37 cellular contexts compared by ENCODE assay signal in the genomic region with DNA sequence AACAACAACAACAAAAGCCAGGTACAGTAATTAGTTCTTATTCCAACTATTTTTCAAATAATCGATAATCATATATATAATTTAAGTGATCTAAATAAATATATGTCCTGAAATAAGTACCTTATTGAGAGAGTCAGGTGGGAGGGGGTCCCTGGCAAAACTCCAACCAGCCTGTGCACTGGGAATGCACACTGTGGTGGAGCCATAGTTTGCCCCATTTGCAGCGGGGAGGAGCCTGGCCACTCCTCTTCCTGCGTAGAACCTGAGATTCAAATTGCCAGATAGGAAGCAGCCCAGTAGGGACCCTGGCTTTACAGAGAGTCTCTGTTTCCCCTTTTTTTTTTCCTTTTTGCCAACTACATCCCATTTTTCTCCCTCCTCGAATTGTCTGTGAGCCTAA.
"Had no signal": no experiment of that assay in that cellular context is flagged by ENCODE, and none has a peak within 500 bp of the region (broad histone marks: within the 10 kb centered on the region; RNA-seq: fewer than 3 reads in every experiment).

No MANE protein-coding gene starts in this region.

- H3K36me3 Mint-ChIP-seq: activated CD8-positive, alpha-beta memory T cell treated with anti-CD3 and anti-CD28 coated beads, Interleukin-2, amount 10 ng/mL, durations not matched to agents 7 days and 5 days; activated naive CD4-positive, alpha-beta T cell treated with anti-CD3 and anti-CD28 coated beads, Interleukin-2, amount 10 ng/mL, durations not matched to agents 7 days and 5 days; activated naive CD8-positive, alpha-beta T cell treated with anti-CD3 and anti-CD28 coated beads, Interleukin-2, amount 10 ng/mL, durations not matched to agents 7 days and 5 days; brain had no signal

- H3K36me3 ChIP-seq: ascending aorta, cardiac muscle cell, WERI-Rb-1 had no signal

- DNase-seq: activated CD4-positive, alpha-beta memory T cell treated with anti-CD3 and anti-CD28 coated beads, Interleukin-2, amount 10 ng/mL, durations not matched to agents 7 days and 5 days; activated CD4-positive, alpha-beta T cell treated with anti-CD3 and anti-CD28 coated beads for 1 hour; activated CD4-positive, alpha-beta T cell treated with anti-CD3 and anti-CD28 coated beads for 36 hours; activated CD4-positive, alpha-beta T cell treated with anti-CD3 and anti-CD28 coated beads for 48 hours; activated CD4-positive, alpha-beta T cell treated with anti-CD3 and anti-CD28 coated beads, Interleukin-2, amount 10 ng/mL, durations not matched to agents 7 days and 5 days; activated CD4-positive, alpha-beta T cell treated with anti-CD3 and anti-CD28 coated beads, Interleukin-2, amount 50 U/mL, for 48 hours; activated CD4-positive, CD25-positive, alpha-beta regulatory T cell; activated CD8-positive, alpha-beta memory T cell treated with anti-CD3 and anti-CD28 coated beads for 24 hours; activated CD8-positive, alpha-beta memory T cell treated with anti-CD3 and anti-CD28 coated beads, Interleukin-2, amount 10 ng/mL, durations not matched to agents 7 days and 5 days; activated CD8-positive, alpha-beta memory T cell treated with anti-CD3 and anti-CD28 coated beads, Interleukin-2, amount 50 U/mL, for 48 hours; activated CD8-positive, alpha-beta T cell treated with anti-CD3 and anti-CD28 coated beads, Interleukin-2, amount 10 ng/mL, durations not matched to agents 7 days and 5 days; activated effector memory CD4-positive, alpha-beta T cell treated with Interleukin-2 at 50 U/mL for 16 hours; activated gamma-delta T cell; activated naive CD4-positive, alpha-beta T cell treated with anti-CD3 and anti-CD28 coated beads, Interleukin-2, amount 10 ng/mL, durations not matched to agents 7 days and 5 days; activated naive CD4-positive, alpha-beta T cell treated with Interleukin-2 at 50 U/mL for 16 hours; activated naive CD8-positive, alpha-beta T cell treated with anti-CD3 and anti-CD28 coated beads, Interleukin-2, amount 10 ng/mL, durations not matched to agents 7 days and 5 days; activated naive CD8-positive, alpha-beta T cell treated with anti-CD3 and anti-CD28 coated beads, Interleukin-2, amount 50 U/mL, for 24 hours; activated T-cell treated with anti-CD3 and anti-CD28 coated beads, Interleukin-2, amount 50 U/mL, for 24 hours; activated T-cell treated with anti-CD3 and anti-CD28 coated beads, Interleukin-2, amount 50 U/mL, for 48 hours; amygdala; anterior cingulate cortex; cerebellar nuclear complex; T-helper 1 cell; T-helper 2 cell; T-helper 9 cell; WERI-Rb-1 had no signal

- H3K27me3 Mint-ChIP-seq: activated CD4-positive, alpha-beta memory T cell treated with anti-CD3 and anti-CD28 coated beads, Interleukin-2, amount 10 ng/mL, durations not matched to agents 7 days and 5 days; activated CD4-positive, alpha-beta T cell treated with anti-CD3 and anti-CD28 coated beads for 36 hours; activated CD4-positive, alpha-beta T cell treated with anti-CD3 and anti-CD28 coated beads, Interleukin-2, amount 10 ng/mL, durations not matched to agents 7 days and 5 days; activated CD8-positive, alpha-beta memory T cell treated with anti-CD3 and anti-CD28 coated beads, Interleukin-2, amount 10 ng/mL, durations not matched to agents 7 days and 5 days; activated naive CD4-positive, alpha-beta T cell treated with anti-CD3 and anti-CD28 coated beads, Interleukin-2, amount 10 ng/mL, durations not matched to agents 7 days and 5 days; activated naive CD4-positive, alpha-beta T cell treated with anti-CD3 and anti-CD28 coated beads, Interleukin-2, amount 50 U/mL, for 24 hours; activated naive CD8-positive, alpha-beta T cell; activated naive CD8-positive, alpha-beta T cell treated with anti-CD3 and anti-CD28 coated beads, Interleukin-2, amount 10 ng/mL, durations not matched to agents 7 days and 5 days; activated naive CD8-positive, alpha-beta T cell treated with anti-CD3 and anti-CD28 coated beads, Interleukin-2, amount 50 U/mL, for 24 hours; activated T-cell treated with anti-CD3 and anti-CD28 coated beads, Interleukin-2, amount 50 U/mL, for 24 hours; brain; central memory CD8-positive, alpha-beta T cell had no signal

- H3K4me1 ChIP-seq: ascending aorta had no signal

- H3K27ac ChIP-seq: ascending aorta, cardiac muscle cell, WERI-Rb-1 had no signal

- ATAC-seq: activated CD4-positive, alpha-beta T cell treated with anti-CD3 and anti-CD28 coated beads for 36 hours; activated CD4-positive, CD25-positive, alpha-beta regulatory T cell treated with anti-CD3 and anti-CD28 coated beads, Interleukin-2, amount 50 U/mL, for 24 hours; activated CD8-positive, alpha-beta memory T cell treated with anti-CD3 and anti-CD28 coated beads, Interleukin-2, amount 10 ng/mL, durations not matched to agents 7 days and 5 days; activated CD8-positive, alpha-beta T cell treated with anti-CD3 and anti-CD28 coated beads, Interleukin-2, amount 10 ng/mL, durations not matched to agents 7 days and 5 days; activated naive CD8-positive, alpha-beta T cell treated with anti-CD3 and anti-CD28 coated beads, Interleukin-2, amount 50 U/mL, for 24 hours had no signal

- H3K4me3 ChIP-seq: ascending aorta, cardiac muscle cell had no signal

- H3K27ac Mint-ChIP-seq: activated CD4-positive, alpha-beta memory T cell treated with anti-CD3 and anti-CD28 coated beads, Interleukin-2, amount 10 ng/mL, durations not matched to agents 7 days and 5 days; activated CD4-positive, alpha-beta T cell treated with anti-CD3 and anti-CD28 coated beads for 36 hours; activated CD4-positive, alpha-beta T cell treated with anti-CD3 and anti-CD28 coated beads, Interleukin-2, amount 10 ng/mL, durations not matched to agents 7 days and 5 days; activated CD8-positive, alpha-beta memory T cell treated with anti-CD3 and anti-CD28 coated beads, Interleukin-2, amount 10 ng/mL, durations not matched to agents 7 days and 5 days; activated CD8-positive, alpha-beta T cell treated with anti-CD3 and anti-CD28 coated beads, Interleukin-2, amount 10 ng/mL, durations not matched to agents 7 days and 5 days; activated naive CD4-positive, alpha-beta T cell treated with anti-CD3 and anti-CD28 coated beads, Interleukin-2, amount 10 ng/mL, durations not matched to agents 7 days and 5 days; activated naive CD4-positive, alpha-beta T cell treated with anti-CD3 and anti-CD28 coated beads, Interleukin-2, amount 50 U/mL, for 24 hours; activated naive CD8-positive, alpha-beta T cell; activated naive CD8-positive, alpha-beta T cell treated with anti-CD3 and anti-CD28 coated beads, Interleukin-2, amount 10 ng/mL, durations not matched to agents 7 days and 5 days; activated naive CD8-positive, alpha-beta T cell treated with anti-CD3 and anti-CD28 coated beads, Interleukin-2, amount 50 U/mL, for 24 hours; activated T-cell treated with anti-CD3 and anti-CD28 coated beads, Interleukin-2, amount 50 U/mL, for 24 hours; activated T-helper 2 cell treated with anti-CD3 and anti-CD28 coated beads, Interferon-gamma antibody, Interleukin-2, Interleukin-4, amounts not matched to agents 10 μg/mL and 5 μg/mL and 100 μg/mL, durations not matched to agents 14 hours and 24 hours and 36 hours; brain; T-helper 1 cell treated with Interleukin-12 subunit alpha and Interleukin-12 subunit beta and Interleukin-4 antibody, amounts not matched to agents 30 μg/mL and 1 μg/mL, for 36 hours; T-helper 2 cell treated with Interferon-gamma antibody and Interleukin-4, amounts not matched to agents 5 μg/mL and 100 μg/mL, for 36 hours had no signal

- H3K9me3 ChIP-seq: ascending aorta had no signal

- H3K4me1 Mint-ChIP-seq: activated CD4-positive, alpha-beta memory T cell treated with anti-CD3 and anti-CD28 coated beads, Interleukin-2, amount 10 ng/mL, durations not matched to agents 7 days and 5 days; activated CD4-positive, alpha-beta T cell treated with anti-CD3 and anti-CD28 coated beads for 36 hours; activated CD4-positive, alpha-beta T cell treated with anti-CD3 and anti-CD28 coated beads, Interleukin-2, amount 10 ng/mL, durations not matched to agents 7 days and 5 days; activated CD8-positive, alpha-beta memory T cell treated with anti-CD3 and anti-CD28 coated beads, Interleukin-2, amount 10 ng/mL, durations not matched to agents 7 days and 5 days; activated naive CD4-positive, alpha-beta T cell treated with anti-CD3 and anti-CD28 coated beads, Interleukin-2, amount 10 ng/mL, durations not matched to agents 7 days and 5 days; activated naive CD4-positive, alpha-beta T cell treated with anti-CD3 and anti-CD28 coated beads, Interleukin-2, amount 50 U/mL, for 24 hours; activated naive CD8-positive, alpha-beta T cell treated with anti-CD3 and anti-CD28 coated beads, Interleukin-2, amount 10 ng/mL, durations not matched to agents 7 days and 5 days; activated naive CD8-positive, alpha-beta T cell treated with anti-CD3 and anti-CD28 coated beads, Interleukin-2, amount 50 U/mL, for 24 hours; brain had no signal

- H3K4me3 Mint-ChIP-seq: activated CD4-positive, alpha-beta memory T cell treated with anti-CD3 and anti-CD28 coated beads, Interleukin-2, amount 10 ng/mL, durations not matched to agents 7 days and 5 days; activated CD4-positive, alpha-beta T cell treated with anti-CD3 and anti-CD28 coated beads for 36 hours; activated CD4-positive, alpha-beta T cell treated with anti-CD3 and anti-CD28 coated beads, Interleukin-2, amount 10 ng/mL, durations not matched to agents 7 days and 5 days; activated CD8-positive, alpha-beta memory T cell treated with anti-CD3 and anti-CD28 coated beads, Interleukin-2, amount 10 ng/mL, durations not matched to agents 7 days and 5 days; activated CD8-positive, alpha-beta T cell treated with anti-CD3 and anti-CD28 coated beads, Interleukin-2, amount 10 ng/mL, durations not matched to agents 7 days and 5 days; activated naive CD4-positive, alpha-beta T cell treated with anti-CD3 and anti-CD28 coated beads, Interleukin-2, amount 10 ng/mL, durations not matched to agents 7 days and 5 days; activated naive CD4-positive, alpha-beta T cell treated with anti-CD3 and anti-CD28 coated beads, Interleukin-2, amount 50 U/mL, for 24 hours; activated naive CD8-positive, alpha-beta T cell; activated naive CD8-positive, alpha-beta T cell treated with anti-CD3 and anti-CD28 coated beads, Interleukin-2, amount 10 ng/mL, durations not matched to agents 7 days and 5 days; activated naive CD8-positive, alpha-beta T cell treated with anti-CD3 and anti-CD28 coated beads, Interleukin-2, amount 50 U/mL, for 24 hours; activated T-cell treated with anti-CD3 and anti-CD28 coated beads, Interleukin-2, amount 50 U/mL, for 24 hours; brain; central memory CD8-positive, alpha-beta T cell; T-helper 1 cell treated with Interleukin-12 subunit alpha and Interleukin-12 subunit beta and Interleukin-4 antibody, amounts not matched to agents 30 μg/mL and 1 μg/mL, for 36 hours; T-helper 2 cell treated with Interferon-gamma antibody and Interleukin-4, amounts not matched to agents 5 μg/mL and 100 μg/mL, for 36 hours; WTC11 had no signal

- H3K27me3 ChIP-seq: ascending aorta, cardiac muscle cell had no signal

- H3K9me3 Mint-ChIP-seq: activated CD4-positive, alpha-beta memory T cell treated with anti-CD3 and anti-CD28 coated beads, Interleukin-2, amount 10 ng/mL, durations not matched to agents 7 days and 5 days; activated CD4-positive, alpha-beta T cell treated with anti-CD3 and anti-CD28 coated beads, Interleukin-2, amount 10 ng/mL, durations not matched to agents 7 days and 5 days; activated naive CD4-positive, alpha-beta T cell treated with anti-CD3 and anti-CD28 coated beads, Interleukin-2, amount 10 ng/mL, durations not matched to agents 7 days and 5 days; activated naive CD8-positive, alpha-beta T cell treated with anti-CD3 and anti-CD28 coated beads, Interleukin-2, amount 10 ng/mL, durations not matched to agents 7 days and 5 days; activated naive CD8-positive, alpha-beta T cell treated with anti-CD3 and anti-CD28 coated beads, Interleukin-2, amount 50 U/mL, for 24 hours; activated T-helper 2 cell treated with anti-CD3 and anti-CD28 coated beads, Interferon-gamma antibody, Interleukin-2, Interleukin-4, amounts not matched to agents 10 μg/mL and 5 μg/mL and 100 μg/mL, durations not matched to agents 14 hours and 24 hours and 36 hours; central memory CD8-positive, alpha-beta T cell; T-helper 1 cell treated with Interleukin-12 subunit alpha and Interleukin-12 subunit beta and Interleukin-4 antibody, amounts not matched to agents 30 μg/mL and 1 μg/mL, for 36 hours; T-helper 2 cell treated with Interferon-gamma antibody and Interleukin-4, amounts not matched to agents 5 μg/mL and 100 μg/mL, for 36 hours had no signal
